Comparison of ENCODE assay signal across 1 cellular context in the genomic region with DNA sequence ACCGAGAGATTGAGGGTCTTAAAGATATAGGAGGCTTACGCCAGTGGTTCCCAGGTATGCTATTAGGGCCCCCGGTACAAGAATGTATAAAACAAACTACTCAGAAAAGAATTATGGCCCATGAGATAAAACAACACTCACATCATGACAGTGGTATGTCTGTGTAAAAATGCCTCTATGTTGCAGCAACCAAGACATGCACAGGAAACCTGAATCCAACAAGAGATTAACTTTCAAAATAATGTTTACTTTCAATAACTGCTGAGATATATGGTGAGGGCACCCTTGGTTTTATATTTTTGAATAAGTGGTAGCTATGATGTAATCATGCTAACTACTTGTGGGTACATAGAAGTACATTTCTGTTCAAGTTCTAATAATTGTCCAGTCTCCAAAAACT.
TF ChIP-seq lines count a peak whose summit lies in the region.

No MANE protein-coding gene starts in this region.

TF ChIP-seq in HEK293, 187 proteins besides CTCF, POLR2A, EP300 and RAD21:
- TF ChIP-seq ZNF488 (tag by site-specific recombination; IDR thresholded peaks at IDR 0.05) = no peak
- peak; percentile 20; the same call in 1 of the 2 replicates for TF ChIP-seq ZNF10 (tag by site-specific recombination; IDR thresholded peaks at IDR 0.05)
- TF ChIP-seq ZBTB20 (tag by site-specific recombination; IDR thresholded peaks at IDR 0.05) = 0 out of 2 replicates have a peak, but pooled peaks have one; percentile 23
- no peak for TF ChIP-seq BCL6B (tag by site-specific recombination; IDR thresholded peaks at IDR 0.05)
- TF ChIP-seq ZNF324 (tag by site-specific recombination; IDR thresholded peaks at IDR 0.05) = no peak
- TF ChIP-seq, protein P1, sequence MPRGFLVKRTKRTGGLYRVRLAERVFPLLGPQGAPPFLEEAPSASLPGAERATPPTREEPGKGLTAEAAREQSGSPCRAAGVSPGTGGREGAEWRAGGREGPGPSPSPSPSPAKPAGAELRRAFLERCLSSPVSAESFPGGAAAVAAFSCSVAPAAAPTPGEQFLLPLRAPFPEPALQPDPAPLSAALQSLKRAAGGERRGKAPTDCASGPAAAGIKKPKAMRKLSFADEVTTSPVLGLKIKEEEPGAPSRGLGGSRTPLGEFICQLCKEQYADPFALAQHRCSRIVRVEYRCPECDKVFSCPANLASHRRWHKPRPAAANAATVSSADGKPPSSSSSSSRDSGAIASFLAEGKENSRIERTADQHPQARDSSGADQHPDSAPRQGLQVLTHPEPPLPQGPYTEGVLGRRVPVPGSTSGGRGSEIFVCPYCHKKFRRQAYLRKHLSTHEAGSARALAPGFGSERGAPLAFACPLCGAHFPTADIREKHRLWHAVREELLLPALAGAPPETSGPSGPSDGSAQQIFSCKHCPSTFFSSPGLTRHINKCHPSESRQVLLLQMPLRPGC (tag by site-specific recombination; IDR thresholded peaks at IDR 0.05) = no peak
- TF ChIP-seq ZFP41 (tag by site-specific recombination; IDR thresholded peaks at IDR 0.05; ENCODE audit: borderline replicate concordance) = no peak
- peak; percentile 62 for TF ChIP-seq PRDM6 (tag by site-specific recombination; IDR thresholded peaks at IDR 0.05)
- TF ChIP-seq EGR2 (tag by site-specific recombination; IDR thresholded peaks at IDR 0.05; ENCODE audit: low read depth) = no peak
- no peak for TF ChIP-seq ZNF132 (tag by site-specific recombination; IDR thresholded peaks at IDR 0.05; ENCODE audit: borderline replicate concordance)
- no peak for TF ChIP-seq ZNF214 (tag by site-specific recombination; IDR thresholded peaks at IDR 0.05; ENCODE audit: borderline replicate concordance)
- TF ChIP-seq ATF2 (tag by site-specific recombination; IDR thresholded peaks at IDR 0.05; ENCODE audit: low read depth) = peak; percentile 40; the same call in 1 of the 2 replicates
- no peak for TF ChIP-seq ZFP69B (tag by site-specific recombination; IDR thresholded peaks at IDR 0.05)
- no peak for TF ChIP-seq PRDM2 (tag by site-specific recombination; IDR thresholded peaks at IDR 0.05; ENCODE audit: borderline replicate concordance)
- TF ChIP-seq ZBTB44 (tag by site-specific recombination; IDR thresholded peaks at IDR 0.05) = peak; percentile 37; the same call in 1 of the 2 replicates
- TF ChIP-seq GLI4 (tag by site-specific recombination; IDR thresholded peaks at IDR 0.05) = no peak
- TF ChIP-seq ZNF629 (tag by site-specific recombination; IDR thresholded peaks at IDR 0.05) = peak; percentile 17; the same call in 1 of the 2 replicates
- no peak for TF ChIP-seq ZBTB26 (tag by site-specific recombination; optimal IDR thresholded peaks at IDR 0.05)
